Comparison of ENCODE assay signal across 22 cellular contexts in the genomic region with DNA sequence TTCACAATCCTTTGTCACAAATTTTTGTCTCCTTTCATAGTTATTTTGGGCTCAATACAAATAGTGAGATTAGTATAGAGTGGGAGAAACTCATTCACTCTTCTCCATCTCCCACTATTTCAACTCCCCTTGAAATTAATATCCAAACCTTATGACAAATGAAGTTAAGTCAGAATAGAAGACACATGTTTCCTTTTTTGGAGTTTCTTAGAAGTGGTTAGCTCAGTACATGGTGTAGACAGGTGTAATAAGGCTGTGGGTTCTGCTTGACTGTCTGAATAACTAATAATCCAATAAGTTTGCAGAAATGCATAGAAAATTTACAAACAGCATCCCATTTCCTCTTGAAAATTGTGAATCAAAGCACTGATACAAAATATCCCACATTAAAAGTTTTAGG. TPM values are rescaled to one million over a fixed set of nuclear protein-coding genes. Genes with fewer than 3 reads are reported as not detected.
DNase-seq lines count a peak whose midpoint lies in the region; ATAC-seq and TF ChIP-seq lines count a peak whose summit lies in the region.
"Had no signal": no experiment of that assay in that cellular context is flagged by ENCODE, and none has a peak within 500 bp of the region (broad histone marks: within the 10 kb centered on the region; RNA-seq: fewer than 3 reads in every experiment).

No MANE protein-coding gene starts in this region.

- H3K36me3 Mint-ChIP-seq in activated CD4-positive, alpha-beta T cell treated with anti-CD3 and anti-CD28 coated beads, Interleukin-2, amount 10 ng/mL, durations not matched to agents 7 days and 5 days (ENCODE audit: low read depth): peaks cover 9% of the 10 kb centered on the region
- H3K36me3 Mint-ChIP-seq in CD4-positive, alpha-beta T cell (ENCODE audit: low read depth): no peaks in the 10 kb centered on the region
- no peaks in the 10 kb centered on the region for H3K36me3 Mint-ChIP-seq in activated CD8-positive, alpha-beta T cell treated with anti-CD3 and anti-CD28 coated beads for 36 hours (ENCODE audit: low read depth)
- H3K36me3 Mint-ChIP-seq in naive thymus-derived CD4-positive, alpha-beta T cell: peaks cover 0 to 26% (median 5%) of the 10 kb centered on the region in 5 donors
- H3K36me3 Mint-ChIP-seq: natural killer cell had no signal

- no peak for DNase-seq in activated CD4-positive, alpha-beta T cell treated with anti-CD3 and anti-CD28 coated beads, Interleukin-2, amount 10 ng/mL, durations not matched to agents 7 days and 5 days
- no peak for DNase-seq in activated CD4-positive, alpha-beta T cell treated with anti-CD3 and anti-CD28 coated beads for 48 hours
- no peak for DNase-seq in CD4-positive, alpha-beta T cell
- no peak for DNase-seq in activated CD8-positive, alpha-beta T cell treated with anti-CD3 and anti-CD28 coated beads for 36 hours
- no peak for DNase-seq in naive thymus-derived CD4-positive, alpha-beta T cell
- DNase-seq in osteoblast (ENCODE audit: insufficient read length, low spot score, missing footprints): no peak
- no peak for DNase-seq in SW480 (ENCODE audit: low spot score)
- no peak for DNase-seq in smooth muscle cell (lab: John Stamatoyannopoulos, UW; ENCODE audit: unreplicated experiment)
- DNase-seq: activated CD4-positive, alpha-beta T cell treated with anti-CD3 and anti-CD28 coated beads for 4 hours; activated CD8-positive, alpha-beta memory T cell treated with anti-CD3 and anti-CD28 coated beads, Interleukin-2, amount 50 U/mL, for 4 hours; activated effector memory CD4-positive, alpha-beta T cell treated with anti-CD3 and anti-CD28 coated beads, Interleukin-2, amount 50 U/mL, for 16 hours; AML-193; amygdala; left lung; natural killer cell; occipital lobe; SJCRH30 had no signal

- H3K27ac Mint-ChIP-seq in activated CD4-positive, alpha-beta T cell treated with anti-CD3 and anti-CD28 coated beads, Interleukin-2, amount 10 ng/mL, durations not matched to agents 7 days and 5 days: peak overlapping the region; percentile 52
- peak overlapping the region; percentile 96 for H3K27ac Mint-ChIP-seq in CD4-positive, alpha-beta T cell
- H3K27ac Mint-ChIP-seq in activated CD8-positive, alpha-beta T cell treated with anti-CD3 and anti-CD28 coated beads for 36 hours: peak overlapping the region; percentile 10
- peak overlapping the region; percentile 78 to 99 (median 97) for H3K27ac Mint-ChIP-seq in naive thymus-derived CD4-positive, alpha-beta T cell

- H2AFZ ChIP-seq in osteoblast (ENCODE audit: low read length): no peak overlapping the region
- H2AFZ ChIP-seq in smooth muscle cell (ENCODE audit: low read depth): no peak overlapping the region

- no peak for TF ChIP-seq CTCF in CD4-positive, alpha-beta T cell (IDR thresholded peaks at IDR 0.05)
- no peak for TF ChIP-seq CTCF in activated CD8-positive, alpha-beta T cell treated with anti-CD3 and anti-CD28 coated beads for 36 hours (IDR thresholded peaks at IDR 0.05)
- TF ChIP-seq CTCF in osteoblast (IDR thresholded peaks at IDR 0.05; ENCODE audit: extremely low read depth, low read depth, low read length) (no peak), smooth muscle cell (IDR thresholded peaks at IDR 0.05; ENCODE audit: borderline replicate concordance, insufficient read depth, poor library complexity, severe bottlenecking) (no peak)

- H3K36me3 ChIP-seq in naive thymus-derived CD4-positive, alpha-beta T cell (ENCODE audit: control insufficient read depth in 2 of 3, insufficient read depth in 3 of 3, low read length in 3 of 3): no peaks in the 10 kb centered on the region
- H3K36me3 ChIP-seq in osteoblast (ENCODE audit: insufficient read depth, low read length) (peaks cover 67% of the 10 kb centered on the region), smooth muscle cell (ENCODE audit: low read depth) (peaks cover 4% of the 10 kb centered on the region)
- H3K36me3 ChIP-seq: breast epithelium, left lung had no signal

- H3K9me3 ChIP-seq in CD4-positive, alpha-beta T cell (ENCODE audit: control insufficient read depth, low read length): no peaks in the 10 kb centered on the region
- no peaks in the 10 kb centered on the region for H3K9me3 ChIP-seq in naive thymus-derived CD4-positive, alpha-beta T cell (ENCODE audit: control insufficient read depth in 2 of 3, low read length in 3 of 3)
- H3K9me3 ChIP-seq in osteoblast (ENCODE audit: low read depth, low read length) (no peaks in the 10 kb centered on the region), smooth muscle cell (replicated peaks; ENCODE audit: low read depth) (no peaks in the 10 kb centered on the region)
- H3K9me3 ChIP-seq: A549, breast epithelium, left lung, SJCRH30, stomach, tibial nerve had no signal

- CTCF ChIA-PET in activated CD4-positive, alpha-beta T cell treated with anti-CD3 and anti-CD28 coated beads, Interleukin-2, amount 10 ng/mL, durations not matched to agents 7 days and 5 days (lab: Charles Lee): interaction anchor here (0.7 to 3.3 kb wide), 4 partner anchors 11 to 174 kb away, joined by 3 to 9 read pairs (median 6); no protein-coding TSS in a partner anchor
- CTCF ChIA-PET in CD4-positive, alpha-beta T cell (lab: Charles Lee): interaction anchor here (1.0 to 1.6 kb wide), 4 partner anchors 9 to 31 kb away, joined by 3 to 5 read pairs (median 4); no protein-coding TSS in a partner anchor
- CTCF ChIA-PET in activated CD8-positive, alpha-beta T cell treated with anti-CD3 and anti-CD28 coated beads for 36 hours (lab: Charles Lee): interaction anchor here (0.6 to 1.5 kb wide), 6 partner anchors 11 to 174 kb away, joined by 3 to 6 read pairs (median 4); partner anchors contain the start of gene HSPA8
- CTCF ChIA-PET in naive thymus-derived CD4-positive, alpha-beta T cell (lab: Charles Lee): interaction anchor here (0.6 to 6.7 kb wide), 7 partner anchors 10 to 38 kb away, joined by 3 to 33 read pairs (median 5); partner anchors contain the start of gene HSPA8

- no peak for ATAC-seq in CD4-positive, alpha-beta T cell (ENCODE audit: poor library complexity)
- no peak for ATAC-seq in activated CD8-positive, alpha-beta T cell treated with anti-CD3 and anti-CD28 coated beads for 36 hours
- no peak for ATAC-seq in naive thymus-derived CD4-positive, alpha-beta T cell
- ATAC-seq: A549, natural killer cell had no signal

- H3K79me2 ChIP-seq in osteoblast (ENCODE audit: insufficient read depth, low read length) (peaks cover 13% of the 10 kb centered on the region), smooth muscle cell (ENCODE audit: low read depth) (peaks cover 4% of the 10 kb centered on the region)

- H3K4me1 ChIP-seq in naive thymus-derived CD4-positive, alpha-beta T cell (ENCODE audit: control insufficient read depth in 2 of 2, insufficient read depth in 2 of 2, low read length in 2 of 2): peaks cover 25 to 39% of the 10 kb centered on the region in 2 donors
- H3K4me1 ChIP-seq in osteoblast (ENCODE audit: insufficient read depth, low read length): no peaks in the 10 kb centered on the region
- H3K4me1 ChIP-seq in smooth muscle cell (ENCODE audit: low read depth): no peaks in the 10 kb centered on the region
- H3K4me1 ChIP-seq: A549, breast epithelium, SJCRH30 had no signal

- H3K4me3 Mint-ChIP-seq in activated CD4-positive, alpha-beta T cell treated with anti-CD3 and anti-CD28 coated beads, Interleukin-2, amount 10 ng/mL, durations not matched to agents 7 days and 5 days: no peak overlapping the region
- H3K4me3 Mint-ChIP-seq in CD4-positive, alpha-beta T cell: peak overlapping the region; percentile 60
- H3K4me3 Mint-ChIP-seq in activated CD8-positive, alpha-beta T cell treated with anti-CD3 and anti-CD28 coated beads for 36 hours: no peak overlapping the region
- H3K4me3 Mint-ChIP-seq in naive thymus-derived CD4-positive, alpha-beta T cell: peak overlapping the region in 8 of 10 donors; percentile 35 to 83 (median 50)
- H3K4me3 Mint-ChIP-seq: natural killer cell had no signal

- no peak overlapping the region for H3K4me3 ChIP-seq in naive thymus-derived CD4-positive, alpha-beta T cell (ENCODE audit: low read length)
- H3K4me3 ChIP-seq in osteoblast (ENCODE audit: insufficient read depth, low read length) (no peak overlapping the region), smooth muscle cell (no peak overlapping the region)
- H3K4me3 ChIP-seq: A549, breast epithelium, left lung, SJCRH30, stomach, tibial nerve had no signal

- no peak overlapping the region for H3K27ac ChIP-seq in CD4-positive, alpha-beta T cell (ENCODE audit: low read depth, low read length)
- peak overlapping the region; percentile 76 for H3K27ac ChIP-seq in naive thymus-derived CD4-positive, alpha-beta T cell (ENCODE audit: low read depth, low read length)
- H3K27ac ChIP-seq in osteoblast (ENCODE audit: low read depth, low read length): no peak overlapping the region
- H3K27ac ChIP-seq in smooth muscle cell (ENCODE audit: low read depth): no peak overlapping the region
- H3K27ac ChIP-seq: A549, epithelial cell of prostate, left lung, SJCRH30, tibial nerve had no signal

- POLR2A ChIA-PET in activated CD4-positive, alpha-beta T cell treated with anti-CD3 and anti-CD28 coated beads, Interleukin-2, amount 10 ng/mL, durations not matched to agents 7 days and 5 days (lab: Charles Lee): no interaction called here
- POLR2A ChIA-PET in CD4-positive, alpha-beta T cell (lab: Charles Lee): interaction anchor here (0.5 to 12.3 kb wide), 7 partner anchors 11 to 398 kb away, joined by 3 to 171 read pairs (median 8); partner anchors contain the start of gene HSPA8
- POLR2A ChIA-PET in activated CD8-positive, alpha-beta T cell treated with anti-CD3 and anti-CD28 coated beads for 36 hours (lab: Charles Lee): interaction anchor here (0.7 to 1.7 kb wide), 5 partner anchors 9 to 19 kb away, joined by 3 to 5 read pairs (median 3); no protein-coding TSS in a partner anchor
- POLR2A ChIA-PET in naive thymus-derived CD4-positive, alpha-beta T cell (lab: Charles Lee): interaction anchor here (6.0 to 24.1 kb wide), 4 partner anchors 12 to 30 kb away, joined by 35 to 653 read pairs (median 350); partner anchors contain the start of gene HSPA8

- intact Hi-C loops in CD4-positive, alpha-beta T cell (cut with DNase I, micrococcal nuclease): no loop called here
- intact Hi-C loops in activated CD8-positive, alpha-beta T cell treated with anti-CD3 and anti-CD28 coated beads for 36 hours (cut with micrococcal nuclease): no loop called here
- intact Hi-C loops in naive thymus-derived CD4-positive, alpha-beta T cell (cut with micrococcal nuclease): loop anchor here in 1 of 2 donors (10.0 kb wide), 1 partner anchor 1672 kb away; no protein-coding TSS in a partner anchor

- no peak overlapping the region for H3K4me2 ChIP-seq in osteoblast (ENCODE audit: insufficient read depth, low read length)
- H3K4me2 ChIP-seq in smooth muscle cell: no peak overlapping the region
- H3K4me2 ChIP-seq: A549 had no signal

- H3K27me3 Mint-ChIP-seq in activated CD4-positive, alpha-beta T cell treated with anti-CD3 and anti-CD28 coated beads, Interleukin-2, amount 10 ng/mL, durations not matched to agents 7 days and 5 days: no peaks in the 10 kb centered on the region
- H3K27me3 Mint-ChIP-seq in CD4-positive, alpha-beta T cell: no peaks in the 10 kb centered on the region
- H3K27me3 Mint-ChIP-seq in activated CD8-positive, alpha-beta T cell treated with anti-CD3 and anti-CD28 coated beads for 36 hours: no peaks in the 10 kb centered on the region
- H3K27me3 Mint-ChIP-seq in naive thymus-derived CD4-positive, alpha-beta T cell: no peaks in the 10 kb centered on the region

- H3K9me3 Mint-ChIP-seq in activated CD4-positive, alpha-beta T cell treated with anti-CD3 and anti-CD28 coated beads, Interleukin-2, amount 10 ng/mL, durations not matched to agents 7 days and 5 days: no peaks in the 10 kb centered on the region
- no peaks in the 10 kb centered on the region for H3K9me3 Mint-ChIP-seq in CD4-positive, alpha-beta T cell
- H3K9me3 Mint-ChIP-seq in activated CD8-positive, alpha-beta T cell treated with anti-CD3 and anti-CD28 coated beads for 36 hours: no peaks in the 10 kb centered on the region
- no peaks in the 10 kb centered on the region for H3K9me3 Mint-ChIP-seq in naive thymus-derived CD4-positive, alpha-beta T cell
- H3K9me3 Mint-ChIP-seq: natural killer cell had no signal

- H4K20me1 ChIP-seq in osteoblast (ENCODE audit: insufficient read depth, low read length) (no peaks in the 10 kb centered on the region), smooth muscle cell (ENCODE audit: low read depth) (peaks cover 18% of the 10 kb centered on the region)

- H3K27me3 ChIP-seq in CD4-positive, alpha-beta T cell (ENCODE audit: control insufficient read depth, insufficient read depth, low read length): no peaks in the 10 kb centered on the region
- no peaks in the 10 kb centered on the region for H3K27me3 ChIP-seq in naive thymus-derived CD4-positive, alpha-beta T cell (ENCODE audit: control insufficient read depth in 2 of 2, insufficient read depth in 2 of 2, low read length in 2 of 2)
- H3K27me3 ChIP-seq in osteoblast (ENCODE audit: insufficient read depth, low read length) (no peaks in the 10 kb centered on the region), smooth muscle cell (ENCODE audit: low read depth) (no peaks in the 10 kb centered on the region)
- H3K27me3 ChIP-seq: breast epithelium, left lung, SJCRH30, stomach, tibial nerve had no signal

- H3K9ac ChIP-seq in smooth muscle cell (ENCODE audit: low read depth): no peak overlapping the region

- H3K4me1 Mint-ChIP-seq in activated CD4-positive, alpha-beta T cell treated with anti-CD3 and anti-CD28 coated beads, Interleukin-2, amount 10 ng/mL, durations not matched to agents 7 days and 5 days: peaks cover 61% of the 10 kb centered on the region
- H3K4me1 Mint-ChIP-seq in CD4-positive, alpha-beta T cell (ENCODE audit: low read depth): peaks cover 61% of the 10 kb centered on the region
- H3K4me1 Mint-ChIP-seq in activated CD8-positive, alpha-beta T cell treated with anti-CD3 and anti-CD28 coated beads for 36 hours (ENCODE audit: low read depth): peaks cover 54% of the 10 kb centered on the region
- H3K4me1 Mint-ChIP-seq in naive thymus-derived CD4-positive, alpha-beta T cell: peaks cover 34 to 66% (median 59%) of the 10 kb centered on the region in 7 donors

- H3F3A ChIP-seq in smooth muscle cell (ENCODE audit: low read depth): peaks cover 11% of the 10 kb centered on the region

RNA-seq across cellular contexts. Expression of gene HSPA8, which starts 10.8 kb away (rescaled TPM):
- total RNA-seq in activated CD4-positive, alpha-beta T cell treated with anti-CD3 and anti-CD28 coated beads, Interleukin-2, amount 10 ng/mL, durations not matched to agents 7 days and 5 days: 1,000 to 10,000 TPM; 2,083 to 2,541 TPM
- total RNA-seq in CD4-positive, alpha-beta T cell: 100 to 1,000 TPM; 788 to 811 TPM
- total RNA-seq in activated CD8-positive, alpha-beta T cell treated with anti-CD3 and anti-CD28 coated beads for 36 hours: 1,000 to 10,000 TPM; 2,808 to 2,816 TPM
- total RNA-seq in naive thymus-derived CD4-positive, alpha-beta T cell: 1,000 to 10,000 TPM in 1 of 5 experiments, 100 to 1,000 TPM in 4; 763 to 2,366 (median 830) TPM
- 1,000 to 10,000 TPM; 1,206 to 1,808 TPM for polyA plus RNA-seq in naive thymus-derived CD4-positive, alpha-beta T cell
- 2,226 and 2,227 TPM in 2 replicates for total RNA-seq in osteoblast
- 1,212 and 1,497 TPM in 2 replicates for total RNA-seq in smooth muscle cell
- 449 and 471 TPM in 2 replicates for polyA plus RNA-seq in smooth muscle cell

Comparison
In these comparisons a context has a peak if more than half of its experiments do, and no peak if none do; other contexts are left out.
1. H3K27ac Mint-ChIP-seq: peak in every context shown above with its lines; median percentile 97 in naive thymus-derived CD4-positive, alpha-beta T cell; 96 in CD4-positive, alpha-beta T cell; 52 in activated CD4-positive, alpha-beta T cell treated with anti-CD3 and anti-CD28 coated beads, Interleukin-2, amount 10 ng/mL, durations not matched to agents 7 days and 5 days; 10 in activated CD8-positive, alpha-beta T cell treated with anti-CD3 and anti-CD28 coated beads for 36 hours.
2. H3K4me3 Mint-ChIP-seq: peak in CD4-positive, alpha-beta T cell (single experiment) and naive thymus-derived CD4-positive, alpha-beta T cell (8 of 10); none in activated CD4-positive, alpha-beta T cell treated with anti-CD3 and anti-CD28 coated beads, Interleukin-2, amount 10 ng/mL, durations not matched to agents 7 days and 5 days (single experiment) and activated CD8-positive, alpha-beta T cell treated with anti-CD3 and anti-CD28 coated beads for 36 hours (single experiment).